ENCODE assay signal across 16 cellular contexts in genomic region chr3:195885036-195885871, GRCh38. TPM values are rescaled to one million over a fixed set of nuclear protein-coding genes. Genes with fewer than 3 reads are reported as not detected.
DNase-seq lines count a peak whose midpoint lies in the region; ATAC-seq and TF ChIP-seq lines count a peak whose summit lies in the region.
"Had no signal": no experiment of that assay in that cellular context is flagged by ENCODE, and none has a peak within 500 bp of the region (broad histone marks: within the 10 kb centered on the region; RNA-seq: fewer than 3 reads in every experiment).

No MANE protein-coding gene starts in this region.

- ATAC-seq in HG03135 (IDR thresholded peaks at IDR 0.05; ENCODE audit: unreplicated experiment), result no peak
- ATAC-seq: left lobe of liver had no signal

- no peak for TF ChIP-seq EP300 in stomach (IDR thresholded peaks at IDR 0.05)

- H3K4me1 ChIP-seq in mesenchymal stem cell (ENCODE audit: control insufficient read depth, insufficient read depth, low read depth, low read length) (peaks cover 16% of the 10 kb centered on the region), stomach (peaks cover 5 to 34% (median 16%) of the 10 kb centered on the region in 4 donors)

- H3K27me3 Mint-ChIP-seq in T-helper 2 cell treated with Interferon-gamma antibody and Interleukin-4, amounts not matched to agents 5 μg/mL and 100 μg/mL, for 36 hours (ENCODE audit: low read depth), result no peaks in the 10 kb centered on the region
- H3K27me3 Mint-ChIP-seq in endothelial cell (ENCODE audit: unreplicated experiment), result peaks cover 20% of the 10 kb centered on the region
- H3K27me3 Mint-ChIP-seq: central memory CD8-positive, alpha-beta T cell; progenitor cell of endocrine pancreas had no signal

- peaks cover 39% of the 10 kb centered on the region for H3K79me1 ChIP-seq in mesenchymal stem cell (replicated peaks; ENCODE audit: low read length, poor library complexity, severe bottlenecking)

- H3K4ac ChIP-seq in mesenchymal stem cell (ENCODE audit: low read depth in 1 of 2, low read length in 2 of 2), result no peak overlapping the region

- intact Hi-C loops in stomach (cut with DNase I; ENCODE audit: low total_unique reads), result no loop called here

- H3K27ac Mint-ChIP-seq in T-helper 2 cell treated with Interferon-gamma antibody and Interleukin-4, amounts not matched to agents 5 μg/mL and 100 μg/mL, for 36 hours, result peak overlapping the region; percentile 36
- H3K27ac Mint-ChIP-seq in endothelial cell (ENCODE audit: unreplicated experiment), result peak overlapping the region; percentile 100
- H3K27ac Mint-ChIP-seq: progenitor cell of endocrine pancreas had no signal

- no peak overlapping the region for H2AK5ac ChIP-seq in mesenchymal stem cell (ENCODE audit: low read length, severe bottlenecking)

- no peaks in the 10 kb centered on the region for H3K9me3 Mint-ChIP-seq in T-helper 2 cell treated with Interferon-gamma antibody and Interleukin-4, amounts not matched to agents 5 μg/mL and 100 μg/mL, for 36 hours
- H3K9me3 Mint-ChIP-seq in endothelial cell (ENCODE audit: unreplicated experiment), result no peaks in the 10 kb centered on the region
- H3K9me3 Mint-ChIP-seq: activated T-helper 2 cell treated with anti-CD3 and anti-CD28 coated beads, Interferon-gamma antibody, Interleukin-2, Interleukin-4, amounts not matched to agents 10 μg/mL and 5 μg/mL and 100 μg/mL, durations not matched to agents 14 hours and 24 hours and 36 hours; central memory CD8-positive, alpha-beta T cell had no signal

- H3K18ac ChIP-seq in mesenchymal stem cell (ENCODE audit: low read depth in 1 of 2, low read length in 2 of 2), result no peak overlapping the region

- 88% methylated on average over 19 of the region's 24 CpGs for WGBS in mesenchymal stem cell
- 59 to 69% (median 65%) methylated on average over 21 to 24 of the region's 24 CpGs for WGBS in stomach, 5 donors

- H4K91ac ChIP-seq in mesenchymal stem cell (ENCODE audit: low read length), result peak overlapping the region; percentile 11

- no peak overlapping the region for H2BK5ac ChIP-seq in mesenchymal stem cell (ENCODE audit: low read depth, low read length, poor library complexity, severe bottlenecking)

- no peak overlapping the region for H2AFZ ChIP-seq in mesenchymal stem cell (ENCODE audit: low read depth, low read length)

- H3K23ac ChIP-seq in mesenchymal stem cell (ENCODE audit: low read length in 2 of 2), result no peak overlapping the region

- no peak overlapping the region for H4K8ac ChIP-seq in mesenchymal stem cell (ENCODE audit: low read length)

- H2BK12ac ChIP-seq in mesenchymal stem cell (ENCODE audit: low read length in 2 of 2), result no peak overlapping the region

- no peak for DNase-seq in T-helper 2 cell treated with Interferon-gamma antibody and Interleukin-4, amounts not matched to agents 5 μg/mL and 100 μg/mL, for 36 hours (ENCODE audit: low spot score)
- DNase-seq in T-helper 2 cell (no peak), endothelial cell (ENCODE audit: low spot score) (no peak), mesenchymal stem cell (no peak), stomach (no peak), KBM-7 (no peak), DMS79 treated with DMSO at 0.1 percent for 48 hours (lab: John Stamatoyannopoulos, UW) (no peak)
- DNase-seq: 8988T; activated CD4-positive, alpha-beta T cell treated with anti-CD3 and anti-CD28 coated beads for 48 hours; NCI-H1930; NK-92 treated with Interleukin-12 subunit alpha and Interleukin-12 subunit beta, amount 100 ng/mL, for 24 hours had no signal

- no peak overlapping the region for H3K27ac ChIP-seq in mesenchymal stem cell (ENCODE audit: low read length, poor library complexity, severe bottlenecking)
- H3K27ac ChIP-seq in stomach, result peak overlapping the region in 4 of 5 donors; percentile 50 to 63 (median 54)

- no peak for TF ChIP-seq POLR2A in stomach (IDR thresholded peaks at IDR 0.05)

- H3K14ac ChIP-seq in mesenchymal stem cell (ENCODE audit: low read length in 2 of 2), result no peak overlapping the region

- in situ Hi-C loops in KBM-7 (cut with MboI; ENCODE audit: low pct_unique_long_range_greater_than_20kb, low sequenced_read_pairs), result no loop called here

- no peaks in the 10 kb centered on the region for H3K27me3 ChIP-seq in mesenchymal stem cell (ENCODE audit: control insufficient read depth in 1 of 2, insufficient read depth in 1 of 2, low read length in 2 of 2)
- H3K27me3 ChIP-seq in stomach, result no peaks in the 10 kb centered on the region

- no peak overlapping the region for H3K4me2 ChIP-seq in mesenchymal stem cell (ENCODE audit: low read length, poor library complexity, severe bottlenecking)

- TF ChIP-seq CTCF in endothelial cell (IDR thresholded peaks at IDR 0.05; ENCODE audit: unreplicated experiment), result no peak
- TF ChIP-seq CTCF in stomach (IDR thresholded peaks at IDR 0.05), result no peak

- peaks cover 19% of the 10 kb centered on the region for H3K36me3 Mint-ChIP-seq in T-helper 2 cell treated with Interferon-gamma antibody and Interleukin-4, amounts not matched to agents 5 μg/mL and 100 μg/mL, for 36 hours (ENCODE audit: low read depth)
- H3K36me3 Mint-ChIP-seq in endothelial cell (ENCODE audit: low read depth, unreplicated experiment), result peaks cover 23% of the 10 kb centered on the region

- no peak overlapping the region for H3K4me3 Mint-ChIP-seq in T-helper 2 cell treated with Interferon-gamma antibody and Interleukin-4, amounts not matched to agents 5 μg/mL and 100 μg/mL, for 36 hours
- peak overlapping the region; percentile 77 for H3K4me3 Mint-ChIP-seq in endothelial cell (ENCODE audit: unreplicated experiment)
- H3K4me3 Mint-ChIP-seq: central memory CD8-positive, alpha-beta T cell had no signal

- no peak overlapping the region for H2BK120ac ChIP-seq in mesenchymal stem cell (ENCODE audit: low read depth, low read length)

- H3K4me3 ChIP-seq in mesenchymal stem cell (ENCODE audit: insufficient read depth in 1 of 2, low read depth in 1 of 2, low read length in 2 of 2) (no peak overlapping the region), stomach (no peak overlapping the region)

- peaks cover 2% of the 10 kb centered on the region for H3K4me1 Mint-ChIP-seq in T-helper 2 cell treated with Interferon-gamma antibody and Interleukin-4, amounts not matched to agents 5 μg/mL and 100 μg/mL, for 36 hours (ENCODE audit: low read depth)
- H3K4me1 Mint-ChIP-seq in endothelial cell (ENCODE audit: unreplicated experiment), result peaks cover 49% of the 10 kb centered on the region

- H3K9me3 ChIP-seq in mesenchymal stem cell (ENCODE audit: control insufficient read depth, low read length) (no peaks in the 10 kb centered on the region), stomach (no peaks in the 10 kb centered on the region)

- no peak overlapping the region for H3K9ac ChIP-seq in mesenchymal stem cell (ENCODE audit: low read length)

- H3K36me3 ChIP-seq in mesenchymal stem cell (ENCODE audit: control insufficient read depth in 1 of 2, insufficient read depth in 2 of 2, low read depth in 1 of 2, low read length in 2 of 2), result peaks cover 27 to 67% of the 10 kb centered on the region in 2 experiments
- peaks cover 21 to 49% (median 39%) of the 10 kb centered on the region in 4 donors for H3K36me3 ChIP-seq in stomach

- H2BK15ac ChIP-seq in mesenchymal stem cell (ENCODE audit: low read depth, poor library complexity, severe bottlenecking), result no peak overlapping the region

RNA-seq across cellular contexts. Expression of gene TNK2, which starts 23.1 kb away (rescaled TPM):
- 135 TPM for total RNA-seq in endothelial cell (ENCODE audit: unreplicated experiment)
- 11.7 TPM for polyA plus RNA-seq in mesenchymal stem cell (2013, experiment 1 of 2)
- polyA plus RNA-seq in mesenchymal stem cell (2013, experiment 2 of 2), result 11.4 TPM
- total RNA-seq in stomach, result 100 to 1,000 TPM in 1 of 5 donors, 10 to 100 TPM in 3, 1 to 10 TPM in 1; 6.1 to 431 (median 42.6) TPM
- polyA plus RNA-seq in stomach, result 10 to 100 TPM; 20.1 to 42.7 (median 34.5) TPM
